Comparison of ENCODE assay signal across 23 cellular contexts in the genomic region with DNA sequence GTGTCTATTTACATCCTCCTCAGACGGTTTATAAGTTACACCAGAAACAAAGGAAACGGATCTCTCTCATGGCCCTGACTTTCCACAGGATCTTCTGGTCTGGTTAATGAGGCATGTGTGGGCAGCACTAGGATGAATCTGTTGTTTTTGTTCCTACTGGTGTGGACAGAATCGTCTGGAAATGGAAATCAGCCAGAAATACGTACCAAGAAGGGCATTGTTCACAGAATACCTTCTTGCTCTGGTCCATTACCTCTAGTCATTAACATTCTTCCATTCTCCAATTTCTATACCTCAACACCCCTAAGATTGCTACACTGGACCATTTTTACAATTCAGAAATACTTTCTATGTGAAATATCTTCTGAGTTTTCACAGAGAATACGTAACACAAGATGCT.
"Had no signal": no experiment of that assay in that cellular context is flagged by ENCODE, and none has a peak within 500 bp of the region (broad histone marks: within the 10 kb centered on the region; RNA-seq: fewer than 3 reads in every experiment).

No MANE protein-coding gene starts in this region.

- H3K9me3 Mint-ChIP-seq: activated naive CD4-positive, alpha-beta T cell treated with anti-CD3 and anti-CD28 coated beads, Interleukin-2, amount 50 U/mL, for 24 hours had no signal

- H3K27ac Mint-ChIP-seq: activated CD8-positive, alpha-beta T cell treated with anti-CD3 and anti-CD28 coated beads, Interleukin-2, amount 10 ng/mL, durations not matched to agents 7 days and 5 days; activated naive CD4-positive, alpha-beta T cell treated with anti-CD3 and anti-CD28 coated beads, Interleukin-2, amount 50 U/mL, for 24 hours had no signal

- H3K36me3 Mint-ChIP-seq: activated naive CD4-positive, alpha-beta T cell treated with anti-CD3 and anti-CD28 coated beads, Interleukin-2, amount 50 U/mL, for 24 hours had no signal

- DNase-seq: activated CD4-positive, alpha-beta T cell treated with anti-CD3 and anti-CD28 coated beads for 48 hours; activated CD4-positive, alpha-beta T cell treated with anti-CD3 and anti-CD28 coated beads, Interleukin-2, amount 50 U/mL, for 4 hours; activated CD8-positive, alpha-beta memory T cell treated with anti-CD3 and anti-CD28 coated beads, Interleukin-2, amount 50 U/mL, for 48 hours; activated CD8-positive, alpha-beta T cell treated with anti-CD3 and anti-CD28 coated beads, Interleukin-2, amount 10 ng/mL, durations not matched to agents 7 days and 5 days; activated effector memory CD4-positive, alpha-beta T cell treated with Interleukin-2 at 50 U/mL for 16 hours; activated naive CD4-positive, alpha-beta T cell; activated T-cell treated with anti-CD3 and anti-CD28 coated beads, Interleukin-2, amount 50 U/mL, for 1 hour; body of pancreas; KBM-7; NCI-H1048; NCI-H146; NCI-H1930; NCI-H2107; NCI-H446; NCI-H524; PC-3; SHP77; SW 1271 had no signal

- ATAC-seq: activated CD4-positive, CD25-positive, alpha-beta regulatory T cell treated with anti-CD3 and anti-CD28 coated beads, Interleukin-2, amount 50 U/mL, for 24 hours; activated CD8-positive, alpha-beta T cell treated with anti-CD3 and anti-CD28 coated beads, Interleukin-2, amount 10 ng/mL, durations not matched to agents 7 days and 5 days; body of pancreas; PC-3; SK-N-SH treated with all-trans-retinoic acid at 6 μM for 48 hours had no signal

- H3K4me3 Mint-ChIP-seq: activated CD8-positive, alpha-beta T cell treated with anti-CD3 and anti-CD28 coated beads, Interleukin-2, amount 10 ng/mL, durations not matched to agents 7 days and 5 days; activated naive CD4-positive, alpha-beta T cell treated with anti-CD3 and anti-CD28 coated beads, Interleukin-2, amount 50 U/mL, for 24 hours had no signal

- H3K27me3 ChIP-seq: ascending aorta, body of pancreas, SJSA1 had no signal

- H3K4me3 ChIP-seq: ascending aorta, body of pancreas, SJSA1 had no signal

- H3K4me1 ChIP-seq: ascending aorta, body of pancreas, SJSA1 had no signal

- H3K4me1 Mint-ChIP-seq: activated naive CD4-positive, alpha-beta T cell treated with anti-CD3 and anti-CD28 coated beads, Interleukin-2, amount 50 U/mL, for 24 hours had no signal

- H3K27ac ChIP-seq: ascending aorta, body of pancreas, SJSA1 had no signal

- H3K9me3 ChIP-seq: ascending aorta, body of pancreas, SJSA1 had no signal

- H3K36me3 ChIP-seq: ascending aorta, SJSA1 had no signal
